ENCODE assay signal across 1 cellular context in genomic region chr5:131005963-131006684, GRCh38.
TF ChIP-seq lines count a peak whose summit lies in the region.

No MANE protein-coding gene starts in this region.

TF ChIP-seq in GM23338, 12 proteins besides CTCF, POLR2A, EP300 and RAD21 (continued from another document):
- no peak for TF ChIP-seq REST (IDR thresholded peaks at IDR 0.05; ENCODE audit: unreplicated experiment)
- TF ChIP-seq STAT1 (IDR thresholded peaks at IDR 0.05; ENCODE audit: unreplicated experiment): no peak
- TF ChIP-seq ZNF114 (CRISPR knock-in tag; IDR thresholded peaks at IDR 0.05): no peak
- no peak for TF ChIP-seq NANOG (IDR thresholded peaks at IDR 0.05; ENCODE audit: borderline replicate concordance)
